8 cellular contexts compared by ENCODE assay signal in the genomic region with DNA sequence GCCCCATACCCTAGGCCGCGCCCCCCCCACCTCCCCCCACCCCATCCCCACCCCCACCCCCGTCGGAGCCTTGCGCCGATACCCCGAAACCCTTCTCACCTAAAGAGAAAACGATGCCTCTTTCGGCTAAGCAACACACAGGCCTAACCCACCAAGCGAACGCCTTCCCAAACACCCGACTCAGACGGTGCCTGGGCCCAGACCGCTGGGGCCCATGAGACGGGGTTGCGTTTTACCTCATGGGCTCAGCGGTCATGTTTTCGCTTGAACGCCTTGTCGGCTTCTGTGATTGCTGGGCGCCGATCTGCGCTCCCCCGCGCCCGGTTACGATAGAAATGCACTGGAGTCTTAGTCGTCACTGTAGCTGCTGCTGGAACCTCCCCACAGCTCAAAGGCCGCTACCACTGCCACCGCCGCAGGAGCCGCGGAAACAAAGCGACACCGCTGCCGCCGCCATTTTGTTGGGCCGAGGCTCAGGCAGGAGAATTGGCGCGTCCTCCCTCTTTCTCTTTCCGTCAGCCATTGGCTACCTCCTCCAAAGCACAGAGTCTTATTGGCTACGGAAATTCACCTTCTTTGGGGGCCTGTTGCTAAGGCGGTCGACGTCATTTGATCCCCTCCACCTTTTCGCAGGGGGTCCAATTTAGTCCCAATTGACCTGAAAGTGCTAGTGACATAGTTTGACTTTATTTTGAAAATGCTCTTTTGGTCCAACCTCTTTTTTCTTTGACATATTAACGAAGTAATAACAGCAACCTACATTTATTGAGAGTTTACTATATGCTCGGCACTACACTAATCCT. TPM values are rescaled to one million over a fixed set of nuclear protein-coding genes. Genes with fewer than 3 reads are reported as not detected.
DNase-seq lines count a peak whose midpoint lies in the region; ATAC-seq lines count a peak whose summit lies in the region.

A gene with protein sequence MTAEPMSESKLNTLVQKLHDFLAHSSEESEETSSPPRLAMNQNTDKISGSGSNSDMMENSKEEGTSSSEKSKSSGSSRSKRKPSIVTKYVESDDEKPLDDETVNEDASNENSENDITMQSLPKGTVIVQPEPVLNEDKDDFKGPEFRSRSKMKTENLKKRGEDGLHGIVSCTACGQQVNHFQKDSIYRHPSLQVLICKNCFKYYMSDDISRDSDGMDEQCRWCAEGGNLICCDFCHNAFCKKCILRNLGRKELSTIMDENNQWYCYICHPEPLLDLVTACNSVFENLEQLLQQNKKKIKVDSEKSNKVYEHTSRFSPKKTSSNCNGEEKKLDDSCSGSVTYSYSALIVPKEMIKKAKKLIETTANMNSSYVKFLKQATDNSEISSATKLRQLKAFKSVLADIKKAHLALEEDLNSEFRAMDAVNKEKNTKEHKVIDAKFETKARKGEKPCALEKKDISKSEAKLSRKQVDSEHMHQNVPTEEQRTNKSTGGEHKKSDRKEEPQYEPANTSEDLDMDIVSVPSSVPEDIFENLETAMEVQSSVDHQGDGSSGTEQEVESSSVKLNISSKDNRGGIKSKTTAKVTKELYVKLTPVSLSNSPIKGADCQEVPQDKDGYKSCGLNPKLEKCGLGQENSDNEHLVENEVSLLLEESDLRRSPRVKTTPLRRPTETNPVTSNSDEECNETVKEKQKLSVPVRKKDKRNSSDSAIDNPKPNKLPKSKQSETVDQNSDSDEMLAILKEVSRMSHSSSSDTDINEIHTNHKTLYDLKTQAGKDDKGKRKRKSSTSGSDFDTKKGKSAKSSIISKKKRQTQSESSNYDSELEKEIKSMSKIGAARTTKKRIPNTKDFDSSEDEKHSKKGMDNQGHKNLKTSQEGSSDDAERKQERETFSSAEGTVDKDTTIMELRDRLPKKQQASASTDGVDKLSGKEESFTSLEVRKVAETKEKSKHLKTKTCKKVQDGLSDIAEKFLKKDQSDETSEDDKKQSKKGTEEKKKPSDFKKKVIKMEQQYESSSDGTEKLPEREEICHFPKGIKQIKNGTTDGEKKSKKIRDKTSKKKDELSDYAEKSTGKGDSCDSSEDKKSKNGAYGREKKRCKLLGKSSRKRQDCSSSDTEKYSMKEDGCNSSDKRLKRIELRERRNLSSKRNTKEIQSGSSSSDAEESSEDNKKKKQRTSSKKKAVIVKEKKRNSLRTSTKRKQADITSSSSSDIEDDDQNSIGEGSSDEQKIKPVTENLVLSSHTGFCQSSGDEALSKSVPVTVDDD (N-terminal part only) (minus strand): TSS at position 471 of the 803 bp plus-strand sequence. CDS start 215 bp downstream, at position 256.

- POLR2A ChIA-PET in activated CD4-positive, alpha-beta T cell treated with anti-CD3 and anti-CD28 coated beads for 36 hours (lab: Charles Lee), result no interaction called here

- intact Hi-C loops in activated CD4-positive, alpha-beta T cell treated with anti-CD3 and anti-CD28 coated beads for 36 hours (cut with DNase I, micrococcal nuclease), result loop anchor here (1.0 to 10.0 kb wide), 4 partner anchors 101 to 316 kb away; a partner anchor contains a TSS

- H3K27ac ChIP-seq in cingulate gyrus (ENCODE audit: low read depth, low read length), result peak within 1 kb of the TSS; percentile 91

- no peaks in the 10 kb centered on the region for H3K27me3 Mint-ChIP-seq in activated CD4-positive, alpha-beta T cell treated with anti-CD3 and anti-CD28 coated beads for 36 hours

- peaks cover 3% of the 10 kb centered on the region for H3K36me3 Mint-ChIP-seq in activated CD4-positive, alpha-beta T cell treated with anti-CD3 and anti-CD28 coated beads for 36 hours (ENCODE audit: low read depth)

- CTCF ChIA-PET in activated CD4-positive, alpha-beta T cell treated with anti-CD3 and anti-CD28 coated beads for 36 hours (lab: Charles Lee), result no interaction called here

- peak within 1 kb of the TSS; percentile 91 for H3K4me3 Mint-ChIP-seq in activated CD4-positive, alpha-beta T cell treated with anti-CD3 and anti-CD28 coated beads for 36 hours

- ATAC-seq in GM18909 (IDR thresholded peaks at IDR 0.05; ENCODE audit: poor library complexity, unreplicated experiment) (peak; percentile 95), HG03280 (IDR thresholded peaks at IDR 0.05; ENCODE audit: unreplicated experiment) (peak; percentile 95)
- peak; percentile 91 for ATAC-seq in activated CD4-positive, alpha-beta T cell treated with anti-CD3 and anti-CD28 coated beads for 36 hours

- peak within 1 kb of the TSS; percentile 100 for H3K27ac Mint-ChIP-seq in activated CD4-positive, alpha-beta T cell treated with anti-CD3 and anti-CD28 coated beads for 36 hours

- DNase-seq in AG08395 (ENCODE audit: low spot score) (peak; percentile 83), NCI-H446 treated with DMSO at 0.1 percent for 48 hours (lab: John Stamatoyannopoulos, UW) (peak; percentile 86), kidney tubule cell (ENCODE audit: low spot score) (peak; percentile 77)
- peak; percentile 84 for DNase-seq in activated CD4-positive, alpha-beta T cell treated with anti-CD3 and anti-CD28 coated beads for 36 hours
- peak; percentile 15 to 51 (median 42) for DNase-seq in stimulated activated CD4-positive, alpha-beta T cell treated with anti-CD3 and anti-CD28 coated beads, Interleukin-1b, Interleukin-23, amount 100 ng/mL, for 24 hours (ENCODE audit: low read depth in 4 of 4, low spot score in 1 of 4)

- H3K4me1 Mint-ChIP-seq in activated CD4-positive, alpha-beta T cell treated with anti-CD3 and anti-CD28 coated beads for 36 hours, result peaks cover 26% of the 10 kb centered on the region

- H3K9me3 Mint-ChIP-seq in activated CD4-positive, alpha-beta T cell treated with anti-CD3 and anti-CD28 coated beads for 36 hours (ENCODE audit: low read depth), result no peaks in the 10 kb centered on the region

RNA-seq across cellular contexts. Expression of the gene that starts here (rescaled TPM):
- total RNA-seq in activated CD4-positive, alpha-beta T cell treated with anti-CD3 and anti-CD28 coated beads for 36 hours, result 10 to 100 TPM; 52.1 to 70.6 TPM

Comparison
In these comparisons a context has a peak if more than half of its experiments do, and no peak if none do; other contexts are left out.
1. Peak in every context shown above with its lines: DNase-seq, ATAC-seq and H3K27ac ChIP-seq.